Comparison of ENCODE assay signal across 1 cellular context in genomic region chr16:56643080-56643778, GRCh38.
TF ChIP-seq lines count a peak whose summit lies in the region.

No MANE protein-coding gene starts in this region.

TF ChIP-seq in HepG2, 621 proteins besides CTCF, POLR2A, EP300 and RAD21 (continued from another document and continues in another):
- TF ChIP-seq ZMAT3 (CRISPR knock-in tag; conservative IDR thresholded peaks at IDR 0.05) (peak; percentile 90; the same call in 1 of the 2 replicates), POGK (CRISPR knock-in tag; conservative IDR thresholded peaks at IDR 0.05) (0 out of 2 replicates have a peak, but pooled peaks have one; percentile 54), ZNF234 (CRISPR knock-in tag; conservative IDR thresholded peaks at IDR 0.05) (peak; percentile 85; the same call in 1 of the 2 replicates), SP5 (CRISPR knock-in tag; IDR thresholded peaks at IDR 0.05; ENCODE audit: borderline replicate concordance, low read depth) (peak; percentile 53; the same call in 1 of the 2 replicates), CHD2 (IDR thresholded peaks at IDR 0.05; ENCODE audit: low read depth, low read length) (no peak), ZNF136 (CRISPR knock-in tag; IDR thresholded peaks at IDR 0.05; ENCODE audit: low read depth) (0 out of 2 replicates have a peak, but pooled peaks have one; percentile 32), SOX6 (IDR thresholded peaks at IDR 0.05) (no peak), SOX6 (CRISPR knock-in tag; IDR thresholded peaks at IDR 0.05) (peak; percentile 24; the same call in 1 of the 2 replicates), FOXK2 (IDR thresholded peaks at IDR 0.05) (no peak), RXRA (CRISPR knock-in tag; IDR thresholded peaks at IDR 0.05) (0 out of 2 replicates have a peak, but pooled peaks have one; percentile 36), TFDP1 (CRISPR knock-in tag; IDR thresholded peaks at IDR 0.05; ENCODE audit: borderline replicate concordance) (peak; percentile 68; the same call in 1 of the 2 replicates), NFE2L2 (IDR thresholded peaks at IDR 0.05; ENCODE audit: low read length) (no peak), DPF2 (CRISPR knock-in tag; IDR thresholded peaks at IDR 0.05; ENCODE audit: borderline replicate concordance, low read depth) (0 out of 2 replicates have a peak, but pooled peaks have one; percentile 35), ZSCAN30 (CRISPR knock-in tag; IDR thresholded peaks at IDR 0.05) (no peak), ZNF441 (CRISPR knock-in tag; IDR thresholded peaks at IDR 0.05; ENCODE audit: borderline replicate concordance) (peak; percentile 76; the same call in 1 of the 2 replicates), ZNF329 (CRISPR knock-in tag; IDR thresholded peaks at IDR 0.05; ENCODE audit: low read depth) (no peak), PITX1 (CRISPR knock-in tag; IDR thresholded peaks at IDR 0.05) (peak; percentile 28; the same call in 1 of the 2 replicates), ZNF343 (CRISPR knock-in tag; IDR thresholded peaks at IDR 0.05) (0 out of 2 replicates have a peak, but pooled peaks have one; percentile 31), KLF16 (CRISPR knock-in tag; IDR thresholded peaks at IDR 0.05) (0 out of 4 replicates have a peak, but pooled peaks of 1 of the 2 experiments have one; percentile 10), ZSCAN12 (CRISPR knock-in tag; IDR thresholded peaks at IDR 0.05) (no peak), ZNF724P (CRISPR knock-in tag; IDR thresholded peaks at IDR 0.05; ENCODE audit: borderline replicate concordance) (peak; percentile 51; the same call in 1 of the 2 replicates), KDM5B (CRISPR knock-in tag; IDR thresholded peaks at IDR 0.05; ENCODE audit: borderline replicate concordance) (peak; percentile 84; the same call in 1 of the 2 replicates), ZSCAN31 (CRISPR knock-in tag; IDR thresholded peaks at IDR 0.05; ENCODE audit: low read depth) (peak; percentile 54; the same call in 1 of the 2 replicates), ZMYM3 (CRISPR knock-in tag; IDR thresholded peaks at IDR 0.05) (peak; percentile 57), ZNF572 (CRISPR knock-in tag; IDR thresholded peaks at IDR 0.05) (peak; percentile 83; the same call in 1 of the 2 replicates), ZZZ3 (CRISPR knock-in tag; IDR thresholded peaks at IDR 0.05; ENCODE audit: borderline replicate concordance) (0 out of 2 replicates have a peak, but pooled peaks have one; percentile 29), TCF12 (IDR thresholded peaks at IDR 0.05) (no peak), TCF12 (CRISPR knock-in tag; IDR thresholded peaks at IDR 0.05) (0 out of 2 replicates have a peak, but pooled peaks have one; percentile 59), ZSCAN29 (CRISPR knock-in tag; conservative IDR thresholded peaks at IDR 0.05) (peak; percentile 60; the same call in 1 of the 2 replicates), ZNF883 (CRISPR knock-in tag; IDR thresholded peaks at IDR 0.05; ENCODE audit: not compliant biosample characterization) (peak; percentile 73), ZFX (CRISPR knock-in tag; IDR thresholded peaks at IDR 0.05; ENCODE audit: low read depth) (peak; percentile 45; the same call in 1 of the 2 replicates), MEIS1 (CRISPR knock-in tag; IDR thresholded peaks at IDR 0.05; ENCODE audit: borderline replicate concordance) (no peak; the same call in 1 of the 2 replicates), KAT8 (CRISPR knock-in tag; IDR thresholded peaks at IDR 0.05) (no peak), SNAI1 (CRISPR knock-in tag; IDR thresholded peaks at IDR 0.05; ENCODE audit: borderline replicate concordance) (0 out of 2 replicates have a peak, but pooled peaks have one; percentile 30), JUN (CRISPR knock-in tag; IDR thresholded peaks at IDR 0.05) (0 out of 2 replicates have a peak, but pooled peaks have one; percentile 22), PCBP1 (IDR thresholded peaks at IDR 0.05; ENCODE audit: borderline replicate concordance, low read depth, low read length) (no peak), HNF1B (CRISPR knock-in tag; IDR thresholded peaks at IDR 0.05) (peak; percentile 81), ZSCAN21 (CRISPR knock-in tag; IDR thresholded peaks at IDR 0.05; ENCODE audit: borderline replicate concordance) (0 out of 2 replicates have a peak, but pooled peaks have one; percentile 23), ATF7-NPFF (CRISPR knock-in tag; IDR thresholded peaks at IDR 0.05; ENCODE audit: low read depth) (peak; percentile 56), ARNTL (CRISPR knock-in tag; IDR thresholded peaks at IDR 0.05) (0 out of 2 replicates have a peak, but pooled peaks have one; percentile 35), ZNF318 (CRISPR knock-in tag; IDR thresholded peaks at IDR 0.05) (no peak), ZNF580 (CRISPR knock-in tag; IDR thresholded peaks at IDR 0.05; ENCODE audit: borderline replicate concordance, low read depth) (peak; percentile 64; the same call in 1 of the 2 replicates)
- TF ChIP-seq, protein P1, sequence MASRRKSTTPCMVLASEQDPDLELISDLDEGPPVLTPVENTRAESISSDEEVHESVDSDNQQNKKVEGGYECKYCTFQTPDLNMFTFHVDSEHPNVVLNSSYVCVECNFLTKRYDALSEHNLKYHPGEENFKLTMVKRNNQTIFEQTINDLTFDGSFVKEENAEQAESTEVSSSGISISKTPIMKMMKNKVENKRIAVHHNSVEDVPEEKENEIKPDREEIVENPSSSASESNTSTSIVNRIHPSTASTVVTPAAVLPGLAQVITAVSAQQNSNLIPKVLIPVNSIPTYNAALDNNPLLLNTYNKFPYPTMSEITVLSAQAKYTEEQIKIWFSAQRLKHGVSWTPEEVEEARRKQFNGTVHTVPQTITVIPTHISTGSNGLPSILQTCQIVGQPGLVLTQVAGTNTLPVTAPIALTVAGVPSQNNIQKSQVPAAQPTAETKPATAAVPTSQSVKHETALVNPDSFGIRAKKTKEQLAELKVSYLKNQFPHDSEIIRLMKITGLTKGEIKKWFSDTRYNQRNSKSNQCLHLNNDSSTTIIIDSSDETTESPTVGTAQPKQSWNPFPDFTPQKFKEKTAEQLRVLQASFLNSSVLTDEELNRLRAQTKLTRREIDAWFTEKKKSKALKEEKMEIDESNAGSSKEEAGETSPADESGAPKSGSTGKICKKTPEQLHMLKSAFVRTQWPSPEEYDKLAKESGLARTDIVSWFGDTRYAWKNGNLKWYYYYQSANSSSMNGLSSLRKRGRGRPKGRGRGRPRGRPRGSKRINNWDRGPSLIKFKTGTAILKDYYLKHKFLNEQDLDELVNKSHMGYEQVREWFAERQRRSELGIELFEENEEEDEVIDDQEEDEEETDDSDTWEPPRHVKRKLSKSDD (CRISPR knock-in tag; IDR thresholded peaks at IDR 0.05; ENCODE audit: low read depth), result peak; percentile 23; the same call in 1 of the 2 replicates
- TF ChIP-seq, protein P2, sequence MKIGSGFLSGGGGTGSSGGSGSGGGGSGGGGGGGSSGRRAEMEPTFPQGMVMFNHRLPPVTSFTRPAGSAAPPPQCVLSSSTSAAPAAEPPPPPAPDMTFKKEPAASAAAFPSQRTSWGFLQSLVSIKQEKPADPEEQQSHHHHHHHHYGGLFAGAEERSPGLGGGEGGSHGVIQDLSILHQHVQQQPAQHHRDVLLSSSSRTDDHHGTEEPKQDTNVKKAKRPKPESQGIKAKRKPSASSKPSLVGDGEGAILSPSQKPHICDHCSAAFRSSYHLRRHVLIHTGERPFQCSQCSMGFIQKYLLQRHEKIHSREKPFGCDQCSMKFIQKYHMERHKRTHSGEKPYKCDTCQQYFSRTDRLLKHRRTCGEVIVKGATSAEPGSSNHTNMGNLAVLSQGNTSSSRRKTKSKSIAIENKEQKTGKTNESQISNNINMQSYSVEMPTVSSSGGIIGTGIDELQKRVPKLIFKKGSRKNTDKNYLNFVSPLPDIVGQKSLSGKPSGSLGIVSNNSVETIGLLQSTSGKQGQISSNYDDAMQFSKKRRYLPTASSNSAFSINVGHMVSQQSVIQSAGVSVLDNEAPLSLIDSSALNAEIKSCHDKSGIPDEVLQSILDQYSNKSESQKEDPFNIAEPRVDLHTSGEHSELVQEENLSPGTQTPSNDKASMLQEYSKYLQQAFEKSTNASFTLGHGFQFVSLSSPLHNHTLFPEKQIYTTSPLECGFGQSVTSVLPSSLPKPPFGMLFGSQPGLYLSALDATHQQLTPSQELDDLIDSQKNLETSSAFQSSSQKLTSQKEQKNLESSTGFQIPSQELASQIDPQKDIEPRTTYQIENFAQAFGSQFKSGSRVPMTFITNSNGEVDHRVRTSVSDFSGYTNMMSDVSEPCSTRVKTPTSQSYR (CRISPR knock-in tag; IDR thresholded peaks at IDR 0.05; ENCODE audit: borderline replicate concordance), result no peak
